Comparison of ENCODE assay signal across 11 cellular contexts in genomic region chr15:60798821-60799220, GRCh38.
A peak's percentile ranks its signal among the peaks of the same experiment; 100 is the strongest.
DNase-seq lines count a peak whose midpoint lies in the region; ATAC-seq, FAIRE-seq and TF ChIP-seq lines count a peak whose summit lies in the region.
"Had no signal": no experiment of that assay in that cellular context is flagged by ENCODE, and none has a peak within 500 bp of the region (broad histone marks: within the 10 kb centered on the region; RNA-seq: fewer than 3 reads in every experiment).

No MANE protein-coding gene starts in this region.

- H3K27me3 ChIP-seq in foreskin keratinocyte = no peaks in the 10 kb centered on the region
- no peaks in the 10 kb centered on the region for H3K27me3 ChIP-seq in subcutaneous abdominal adipose tissue (ENCODE audit: control insufficient read depth in 5 of 5, insufficient read depth in 4 of 5, low read length in 5 of 5)
- H3K27me3 ChIP-seq: ascending aorta, BE2C had no signal

- no peaks in the 10 kb centered on the region for H3K36me3 ChIP-seq in subcutaneous abdominal adipose tissue (ENCODE audit: control insufficient read depth in 5 of 5, insufficient read depth in 5 of 5, low read length in 5 of 5)
- H3K36me3 ChIP-seq: ascending aorta, BE2C had no signal

- FAIRE-seq in HTR-8/SVneo (lab: Jason Lieb, UNC) = no peak

- peak; percentile 92 for ATAC-seq in foreskin keratinocyte

- H3K9me3 ChIP-seq in subcutaneous abdominal adipose tissue (ENCODE audit: control insufficient read depth in 5 of 5, low read length in 5 of 5) = peaks cover 0 to 7% (median 0%) of the 10 kb centered on the region in 5 donors
- H3K9me3 ChIP-seq: ascending aorta, BE2C had no signal

- H3K4me1 ChIP-seq in foreskin keratinocyte = no peaks in the 10 kb centered on the region
- H3K4me1 ChIP-seq in subcutaneous abdominal adipose tissue (ENCODE audit: control insufficient read depth in 5 of 5, insufficient read depth in 5 of 5, low read length in 5 of 5) = peaks cover 2 to 25% (median 11%) of the 10 kb centered on the region in 5 donors

- H3K27ac ChIP-seq in foreskin keratinocyte = peak overlapping the region; percentile 50
- peak overlapping the region; percentile 3 for H3K27ac ChIP-seq in subcutaneous abdominal adipose tissue (ENCODE audit: low read depth, low read length)
- H3K27ac ChIP-seq: ascending aorta had no signal

- no peak for TF ChIP-seq CTCF in foreskin keratinocyte (conservative IDR thresholded peaks at IDR 0.05)

- peak; percentile 46 for DNase-seq in activated T-cell treated with anti-CD3 and anti-CD28 coated beads for 24 hours (ENCODE audit: low read depth)
- DNase-seq in activated T-cell treated with anti-CD3 and anti-CD28 coated beads for 4 hours = no peak
- DNase-seq in activated CD4-positive, alpha-beta T cell treated with anti-CD3 and anti-CD28 coated beads, Interleukin-2, amount 50 U/mL, for 48 hours = peak; percentile 69 to 76
- peak; percentile 32 to 54 for DNase-seq in foreskin keratinocyte
- DNase-seq in HTR-8/SVneo (ENCODE audit: insufficient read length, low spot score) = no peak
- DNase-seq in NCI-H2171 (lab: John Stamatoyannopoulos, UW) = no peak
- no peak for DNase-seq in NCI-H2171 treated with DMSO at 0.1 percent for 48 hours (lab: John Stamatoyannopoulos, UW)
- DNase-seq: BE2C, NCI-H82 had no signal

- no peak overlapping the region for H3K9ac ChIP-seq in subcutaneous abdominal adipose tissue (ENCODE audit: low read length in 5 of 5)

- no peak overlapping the region for H3K4me3 ChIP-seq in subcutaneous abdominal adipose tissue (ENCODE audit: low read depth in 1 of 5, low read length in 5 of 5)
- H3K4me3 ChIP-seq: ascending aorta had no signal

Comparison
In these comparisons a context has a peak if more than half of its experiments do, and no peak if none do; other contexts are left out.
1. DNase-seq: peak in activated T-cell treated with anti-CD3 and anti-CD28 coated beads for 24 hours (single experiment), activated CD4-positive, alpha-beta T cell treated with anti-CD3 and anti-CD28 coated beads, Interleukin-2, amount 50 U/mL, for 48 hours (2 of 2) and foreskin keratinocyte (2 of 2); none in activated T-cell treated with anti-CD3 and anti-CD28 coated beads for 4 hours (single experiment), HTR-8/SVneo (single experiment), NCI-H2171 (single experiment) and NCI-H2171 treated with DMSO at 0.1 percent for 48 hours (single experiment).